12 cellular contexts compared by ENCODE assay signal in the genomic region with DNA sequence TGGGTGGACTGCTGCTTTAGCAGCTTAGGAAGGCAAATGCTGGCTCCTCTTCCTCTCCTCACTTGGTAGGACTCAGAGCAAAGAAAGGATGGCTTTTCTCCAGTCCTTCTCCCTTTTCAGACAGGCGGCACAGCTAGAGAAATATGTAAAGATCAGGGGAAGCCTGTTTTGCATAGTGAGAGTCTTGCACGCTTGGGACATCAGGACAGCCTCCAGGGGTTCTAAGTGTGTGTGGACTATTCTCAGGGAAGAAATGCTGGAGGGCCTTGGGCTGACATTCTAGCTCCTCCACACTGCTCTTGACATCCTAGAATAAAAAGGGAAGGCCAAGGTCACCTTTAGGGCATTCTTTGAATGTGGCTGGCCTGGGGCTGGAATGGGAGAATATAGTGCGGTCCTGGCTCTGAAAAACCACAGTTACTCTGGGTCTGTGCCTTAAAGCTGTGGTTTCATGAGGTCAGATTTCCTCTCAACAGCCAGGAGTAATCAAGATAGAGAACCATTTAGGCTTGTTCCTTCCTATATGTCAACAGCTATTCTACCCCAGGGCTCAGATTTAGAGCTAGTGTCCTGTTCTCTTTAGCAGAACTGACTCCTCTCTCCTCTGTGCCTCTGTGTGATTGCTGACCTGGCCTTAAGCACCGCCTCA. TPM values are rescaled to one million over a fixed set of nuclear protein-coding genes. Genes with fewer than 3 reads are reported as not detected.
DNase-seq lines count a peak whose midpoint lies in the region; ATAC-seq and TF ChIP-seq lines count a peak whose summit lies in the region.
"Had no signal": no experiment of that assay in that cellular context is flagged by ENCODE, and none has a peak within 500 bp of the region (broad histone marks: within the 10 kb centered on the region; RNA-seq: fewer than 3 reads in every experiment).

No MANE protein-coding gene starts in this region.

- H3K4me2 ChIP-seq in PC-3 (ENCODE audit: low read length) (no peak overlapping the region), MM.1S (ENCODE audit: low read depth, low read length) (no peak overlapping the region)

- no peaks in the 10 kb centered on the region for H3K9me3 Mint-ChIP-seq in CD4-positive, alpha-beta T cell
- H3K9me3 Mint-ChIP-seq: dendritic cell treated with granulocyte-macrophage colony-stimulating factor and Interleukin-4, amounts not matched to agents 40 ng/mL and 50 ng/mL, for 4 days had no signal

- H3K4me3 ChIP-seq in PC-3 (ENCODE audit: low read length) (no peak overlapping the region), MM.1S (ENCODE audit: low read length) (no peak overlapping the region)

- H3K9ac ChIP-seq in PC-3 (ENCODE audit: low read length) (no peak overlapping the region), MM.1S (ENCODE audit: low read length) (no peak overlapping the region)

- TF ChIP-seq CTCF in CD4-positive, alpha-beta T cell (IDR thresholded peaks at IDR 0.05), result no peak
- TF ChIP-seq CTCF in PC-3 (conservative IDR thresholded peaks at IDR 0.05; ENCODE audit: low read depth, low read length) (no peak), GM20000 (IDR thresholded peaks at IDR 0.05; ENCODE audit: extremely low read depth, missing control alignments) (no peak), MM.1S (IDR thresholded peaks at IDR 0.05; ENCODE audit: low read length) (no peak)

- H3K4me1 ChIP-seq in PC-3 (ENCODE audit: insufficient read depth, low read length) (peaks cover 5% of the 10 kb centered on the region; the same call in 1 of the 2 replicates), MM.1S (ENCODE audit: low read length) (no peaks in the 10 kb centered on the region)

- peak; percentile 52 for ATAC-seq in CD4-positive, alpha-beta T cell (ENCODE audit: poor library complexity)
- ATAC-seq in GM21360 (IDR thresholded peaks at IDR 0.05; ENCODE audit: unreplicated experiment) (peak; percentile 52), PC-3 (no peak), HG03045 (IDR thresholded peaks at IDR 0.05; ENCODE audit: unreplicated experiment) (no peak), GM21723 (IDR thresholded peaks at IDR 0.05; ENCODE audit: unreplicated experiment) (no peak)

- H3K27ac ChIP-seq in CD4-positive, alpha-beta T cell (ENCODE audit: low read depth, low read length), result no peak overlapping the region
- no peak overlapping the region for H3K27ac ChIP-seq in PC-3 (ENCODE audit: low read length)
- no peak overlapping the region for H3K27ac ChIP-seq in MM.1S (ENCODE audit: low read length)

- DNase-seq in CD4-positive, alpha-beta T cell, result no peak
- peak; percentile 12 for DNase-seq in PC-3
- DNase-seq in fibroblast of peridontal ligament (ENCODE audit: extremely low read depth), result peak; percentile 66
- DNase-seq in GM20000 (ENCODE audit: low spot score), result no peak
- no peak for DNase-seq in MM.1S
- DNase-seq: DMS 273 treated with DMSO at 0.1 percent for 48 hours, NCI-H69 had no signal

- peak overlapping the region; percentile 76 for H3K27ac Mint-ChIP-seq in CD4-positive, alpha-beta T cell
- H3K27ac Mint-ChIP-seq: dendritic cell treated with granulocyte-macrophage colony-stimulating factor and Interleukin-4, amounts not matched to agents 40 ng/mL and 50 ng/mL, for 4 days had no signal

- H3K9me3 ChIP-seq in CD4-positive, alpha-beta T cell (ENCODE audit: control insufficient read depth, low read length), result no peaks in the 10 kb centered on the region
- H3K9me3 ChIP-seq in PC-3 (ENCODE audit: low read length) (no peaks in the 10 kb centered on the region), MM.1S (replicated peaks; ENCODE audit: insufficient read depth, low read length) (no peaks in the 10 kb centered on the region)

- intact Hi-C loops in CD4-positive, alpha-beta T cell (cut with DNase I, micrococcal nuclease), result loop anchor here (5.0 to 10.0 kb wide), 2 partner anchors 191 to 194 kb away; no protein-coding TSS in a partner anchor
- intact Hi-C loops in PC-3 (cut with micrococcal nuclease), result no loop called here

- H3F3A ChIP-seq in PC-3 (ENCODE audit: low read length, unreplicated experiment) (no peaks in the 10 kb centered on the region), MM.1S (ENCODE audit: insufficient read depth, low read length) (no peaks in the 10 kb centered on the region)

- H3K36me3 ChIP-seq in PC-3 (ENCODE audit: low read depth, low read length) (no peaks in the 10 kb centered on the region), MM.1S (replicated peaks; ENCODE audit: insufficient read depth, low read length) (no peaks in the 10 kb centered on the region)

- no peaks in the 10 kb centered on the region for H3K36me3 Mint-ChIP-seq in CD4-positive, alpha-beta T cell (ENCODE audit: low read depth)

- H4K20me1 ChIP-seq in PC-3 (ENCODE audit: low read length), result no peaks in the 10 kb centered on the region
- no peaks in the 10 kb centered on the region for H4K20me1 ChIP-seq in MM.1S (ENCODE audit: insufficient read depth, low read length)

- H3K79me2 ChIP-seq in PC-3 (ENCODE audit: low read length) (no peaks in the 10 kb centered on the region), MM.1S (ENCODE audit: low read length) (no peaks in the 10 kb centered on the region)

- H3K9me2 ChIP-seq in PC-3 (replicated peaks; ENCODE audit: low read length) (no peaks in the 10 kb centered on the region), MM.1S (replicated peaks; ENCODE audit: insufficient read depth, low read length) (no peaks in the 10 kb centered on the region)

- H3K27me3 Mint-ChIP-seq in CD4-positive, alpha-beta T cell, result no peaks in the 10 kb centered on the region
- H3K27me3 Mint-ChIP-seq: dendritic cell treated with granulocyte-macrophage colony-stimulating factor and Interleukin-4, amounts not matched to agents 40 ng/mL and 50 ng/mL, for 4 days had no signal

- BruUV-seq in PC-3 (replicated peaks; lab: Mats Ljungman, UMichigan), result no TSS peak

- no peaks in the 10 kb centered on the region for H3K27me3 ChIP-seq in CD4-positive, alpha-beta T cell (ENCODE audit: control insufficient read depth, insufficient read depth, low read length)
- H3K27me3 ChIP-seq in PC-3 (ENCODE audit: low read length), result no peaks in the 10 kb centered on the region
- H3K27me3 ChIP-seq in MM.1S (replicated peaks; ENCODE audit: insufficient read depth, low read length), result no peaks in the 10 kb centered on the region

- POLR2A ChIA-PET in CD4-positive, alpha-beta T cell (lab: Charles Lee), result interaction anchor here (0.7 kb wide), 2 partner anchors 41 to 54 kb away, joined by 3 read pairs; a partner anchor contains a TSS
- POLR2A ChIA-PET in PC-3 (lab: Charles Lee; ENCODE audit: unreplicated experiment), result no interaction called here

- H3K4me1 Mint-ChIP-seq in CD4-positive, alpha-beta T cell (ENCODE audit: low read depth), result peaks cover 19% of the 10 kb centered on the region

- H2AFZ ChIP-seq in PC-3 (ENCODE audit: low read length), result no peak overlapping the region
- H2AFZ ChIP-seq in MM.1S (ENCODE audit: low read length), result no peak overlapping the region

- peak overlapping the region; percentile 49 for H3K4me3 Mint-ChIP-seq in CD4-positive, alpha-beta T cell
- H3K4me3 Mint-ChIP-seq: dendritic cell treated with granulocyte-macrophage colony-stimulating factor and Interleukin-4, amounts not matched to agents 40 ng/mL and 50 ng/mL, for 4 days had no signal

- CTCF ChIA-PET in CD4-positive, alpha-beta T cell (lab: Charles Lee), result no interaction called here
- CTCF ChIA-PET in PC-3 (lab: Charles Lee), result no interaction called here

RNA-seq across cellular contexts. Expression of a gene that starts 24.3 kb away (rescaled TPM):
- total RNA-seq in CD4-positive, alpha-beta T cell, result not detected
- not detected in 2 replicates for total RNA-seq in PC-3 (2014; rRNA removed)
- total RNA-seq: osteocyte had no signal

RNA-seq across cellular contexts. Expression of a gene that starts 41.2 kb away (rescaled TPM):
- total RNA-seq in CD4-positive, alpha-beta T cell, result 10 to 100 TPM; 71.7 to 74.7 TPM
- total RNA-seq in PC-3 (2014; rRNA removed), result 24.7 and 29.8 TPM in 2 replicates

RNA-seq across cellular contexts. Expression of a gene that starts 54.0 kb away (rescaled TPM):
- total RNA-seq in CD4-positive, alpha-beta T cell, result 100 to 1,000 TPM; 170 to 173 TPM
- 50.9 and 51.6 TPM in 2 replicates for total RNA-seq in PC-3 (2014; rRNA removed)

RNA-seq across cellular contexts. Expression of a gene that starts 54.3 kb away (rescaled TPM):
- 1 to 10 TPM; 1.6 to 1.7 TPM for total RNA-seq in CD4-positive, alpha-beta T cell
- 2.9 and 3.4 TPM in 2 replicates for total RNA-seq in PC-3 (2014; rRNA removed)

Comparison
In these comparisons a context has a peak if more than half of its experiments do, and no peak if none do; other contexts are left out.
1. ATAC-seq: peak in CD4-positive, alpha-beta T cell (single experiment) and GM21360 (single experiment); none in PC-3 (single experiment), HG03045 (single experiment) and GM21723 (single experiment).
2. DNase-seq: peak in PC-3 (single experiment) and fibroblast of peridontal ligament (single experiment); none in CD4-positive, alpha-beta T cell (0 of 10), GM20000 (single experiment) and MM.1S (single experiment).